Comparison of ENCODE assay signal across 8 cellular contexts in genomic region chr1:179955731-179956130, GRCh38. TPM values are rescaled to one million over a fixed set of nuclear protein-coding genes. Genes with fewer than 3 reads are reported as not detected.
DNase-seq lines count a peak whose midpoint lies in the region; ATAC-seq and TF ChIP-seq lines count a peak whose summit lies in the region.

No MANE protein-coding gene starts in this region.

- H4K20me1 ChIP-seq in HCT116 (ENCODE audit: insufficient read depth), result no peaks in the 10 kb centered on the region; the same call in 1 of the 2 replicates

- H3K36me3 ChIP-seq in HCT116 (ENCODE audit: control insufficient read depth in 1 of 2, insufficient read depth in 2 of 2, low read length in 2 of 2), result no peaks in the 10 kb centered on the region

- no peak for DNase-seq in HCT116 (ENCODE audit: low read depth, low spot score)
- DNase-seq in SKM-1 treated with dmso at 0.1 percent for 144 hours (lab: John Stamatoyannopoulos, UW; ENCODE audit: unreplicated experiment), result peak; percentile 46
- no peak for DNase-seq in fibroblast of pulmonary artery (ENCODE audit: low read depth)
- DNase-seq in cerebellum (ENCODE audit: low spot score), result no peak
- DNase-seq in hepatic stellate cell (ENCODE audit: low spot score), result no peak
- DNase-seq in stimulated activated CD4-positive, alpha-beta T cell treated with anti-CD3 and anti-CD28 coated beads, Interleukin-15, amount 100 ng/mL, for 24 hours, result no peak

- ATAC-seq in HCT116, result no peak
- ATAC-seq in HG03520 (IDR thresholded peaks at IDR 0.05; ENCODE audit: unreplicated experiment), result no peak

- H3K4me2 ChIP-seq in HCT116 (ENCODE audit: low read length), result peak overlapping the region; percentile 78

- RAD21 ChIA-PET in HCT116 (lab: Charles Lee; ENCODE audit: low non-redundant PET in 1 of 2, low total read pairs in 2 of 2, uncharacterized antibody in 2 of 2, unreplicated experiment in 2 of 2), result no interaction called here

- TSS peak; percentile 58 for BruUV-seq in HCT116 (replicated peaks; lab: Mats Ljungman, UMichigan)

- H3K27ac ChIP-seq in HCT116 (ENCODE audit: low read depth, low read length), result no peak overlapping the region
- peak overlapping the region in 17 of 21 experiments; percentile 91 to 99 (median 96) for H3K27ac ChIP-seq in skin epidermis

- TF ChIP-seq CTCF in HCT116 (IDR thresholded peaks at IDR 0.05 in 2 of 3, conservative IDR thresholded peaks at IDR 0.05 in 1 of 3; ENCODE audit: borderline replicate concordance in 1 of 3, insufficient read depth in 1 of 3, low read depth in 2 of 3, low read length in 2 of 3), result no peak
- no peak for TF ChIP-seq CTCF in fibroblast of pulmonary artery (IDR thresholded peaks at IDR 0.05; ENCODE audit: low read length, missing control alignments)

- no peak for TF ChIP-seq RAD21 in HCT116 (IDR thresholded peaks at IDR 0.05; ENCODE audit: low read depth)

- intact Hi-C loops in HCT116 (cut with micrococcal nuclease), result loop anchor here (2.0 to 10.0 kb wide), 2 partner anchors 73 to 251 kb away; partner anchors contain the start of gene TOR1AIP1

- POLR2A ChIA-PET in HCT116 (lab: Charles Lee), result no interaction called here

- TF ChIP-seq POLR2A in HCT116 (IDR thresholded peaks at IDR 0.05; ENCODE audit: borderline replicate concordance, extremely low read depth, insufficient read depth, insufficient read length), result no peak

- peaks cover 45% of the 10 kb centered on the region for H3K79me2 ChIP-seq in HCT116 (ENCODE audit: insufficient read depth, low read length)

- no peak overlapping the region for H2AFZ ChIP-seq in HCT116 (ENCODE audit: low read depth, low read length, poor library complexity, severe bottlenecking)

- no peaks in the 10 kb centered on the region for H3K9me2 ChIP-seq in HCT116 (ENCODE audit: insufficient read depth)

- H3K4me3 ChIP-seq in HCT116 (replicated peaks in 1 of 2; ENCODE audit: low read depth in 1 of 2, low read length in 2 of 2), result peak overlapping the region; percentile 53 to 89
- H3K4me3 ChIP-seq in fibroblast of pulmonary artery (replicated peaks; ENCODE audit: low read depth, low read length), result peak overlapping the region; percentile 96
- peak overlapping the region; percentile 84 to 99 (median 90) for H3K4me3 ChIP-seq in skin epidermis

- peaks cover 8 to 20% of the 10 kb centered on the region in 2 experiments; a peak in 3 of 4 replicates for H3K4me1 ChIP-seq in HCT116 (ENCODE audit: control insufficient read depth in 1 of 2, insufficient read depth in 2 of 2, low read length in 2 of 2)

- no peaks in the 10 kb centered on the region for H3K9me3 ChIP-seq in HCT116 (ENCODE audit: control insufficient read depth in 1 of 2, insufficient read depth in 1 of 2, low read depth in 1 of 2, low read length in 2 of 2)

- H3K9ac ChIP-seq in HCT116 (ENCODE audit: low read length), result peak overlapping the region; percentile 87

- H3K27me3 ChIP-seq in HCT116 (ENCODE audit: insufficient read depth, low read length), result no peaks in the 10 kb centered on the region

- CTCF ChIA-PET in HCT116 (lab: Charles Lee), result no interaction called here

TF ChIP-seq in HCT116, 20 proteins besides CTCF, POLR2A, EP300 and RAD21:
- TF ChIP-seq ATF3 (IDR thresholded peaks at IDR 0.05), result no peak
- TF ChIP-seq SP1 (IDR thresholded peaks at IDR 0.05; ENCODE audit: low read depth), result no peak
- TF ChIP-seq ZBTB33 (IDR thresholded peaks at IDR 0.05; ENCODE audit: extremely low read depth, insufficient replicate concordance, low read length), result no peak
- TF ChIP-seq MAX (IDR thresholded peaks at IDR 0.05), result no peak
- TF ChIP-seq EGR1 (IDR thresholded peaks at IDR 0.05; ENCODE audit: low read depth), result no peak
- no peak for TF ChIP-seq YY1 (IDR thresholded peaks at IDR 0.05; ENCODE audit: extremely low read depth, insufficient replicate concordance, low read depth, low read length)
TF ChIP-seq in HCT116: peak in this region for 0.

RNA-seq across cellular contexts. Expression of gene CEP350, which starts 1.1 kb away (rescaled TPM):
- total RNA-seq in HCT116 (2021; ENCODE audit: unreplicated experiment) (27.6 TPM), cerebellum (70.0 TPM)
- 8.1 and 8.4 TPM in 2 replicates for polyA plus RNA-seq in HCT116 (2012)
